ENCODE assay signal across 12 cellular contexts in genomic region chr15:89136084-89136806, GRCh38. TPM values are rescaled to one million over a fixed set of nuclear protein-coding genes. Genes with fewer than 3 reads are reported as not detected.
A peak's percentile ranks its signal among the peaks of the same experiment; 100 is the strongest.
DNase-seq lines count a peak whose midpoint lies in the region; ATAC-seq, FAIRE-seq and TF ChIP-seq lines count a peak whose summit lies in the region.
"Had no signal": no experiment of that assay in that cellular context is flagged by ENCODE, and none has a peak within 500 bp of the region (broad histone marks: within the 10 kb centered on the region; RNA-seq: fewer than 3 reads in every experiment).

No MANE protein-coding gene starts in this region.

- no peak for TF ChIP-seq RAD21 in liver (IDR thresholded peaks at IDR 0.05)

- ATAC-seq in central memory CD8-positive, alpha-beta T cell (replicated peaks; ENCODE audit: extremely low read depth, poor library complexity, severe bottlenecking) = no peak
- ATAC-seq in stimulated activated effector memory CD8-positive, alpha-beta T cell treated with anti-CD3 and anti-CD28 coated beads, Interleukin-12 subunit alpha, Interleukin-12 subunit beta, amount 100 ng/mL, for 72 hours = no peak
- ATAC-seq in stimulated activated naive CD8-positive, alpha-beta T cell treated with anti-CD3 and anti-CD28 coated beads, Interleukin-15, Interleukin-2, amounts not matched to agents 100 U/mL and 50 U/mL, for 24 hours = no peak
- ATAC-seq: activated T-helper 17 cell treated with anti-CD3 and anti-CD28 coated beads, Interleukin-2, amount 50 U/mL, for 72 hours had no signal

- no peaks in the 10 kb centered on the region for H3K9me3 Mint-ChIP-seq in CD8-positive, alpha-beta memory T cell
- no peaks in the 10 kb centered on the region for H3K9me3 Mint-ChIP-seq in central memory CD8-positive, alpha-beta T cell
- no peaks in the 10 kb centered on the region for H3K9me3 Mint-ChIP-seq in stimulated activated effector memory CD8-positive, alpha-beta T cell treated with anti-CD3 and anti-CD28 coated beads, Interleukin-12 subunit alpha, Interleukin-12 subunit beta, amount 100 ng/mL, for 72 hours
- H3K9me3 Mint-ChIP-seq: activated T-helper 17 cell treated with anti-CD3 and anti-CD28 coated beads, Interleukin-2, amount 50 U/mL, for 72 hours had no signal

- no peaks in the 10 kb centered on the region for H3K9me3 ChIP-seq in CD8-positive, alpha-beta memory T cell (ENCODE audit: low read length)
- H3K9me3 ChIP-seq in liver (ENCODE audit: control insufficient read depth in 4 of 4, low read length in 3 of 4) = no peaks in the 10 kb centered on the region
- H3K9me3 ChIP-seq: Peyer's patch had no signal

- H3K4me3 ChIP-seq in CD8-positive, alpha-beta memory T cell (ENCODE audit: low read length) = no peak overlapping the region
- H3K4me3 ChIP-seq in liver (ENCODE audit: low read depth in 1 of 3, low read length in 3 of 3) = no peak overlapping the region
- H3K4me3 ChIP-seq: Peyer's patch had no signal

- FAIRE-seq in frontal cortex (lab: Jason Lieb, UNC) = no peak

- WGBS in liver = 55% methylated on average over 12 of the region's 12 CpGs

- peaks cover 10% of the 10 kb centered on the region for H3K4me1 ChIP-seq in CD8-positive, alpha-beta memory T cell (ENCODE audit: insufficient read depth, low read length)
- peaks cover 18 to 84% (median 70%) of the 10 kb centered on the region in 4 donors for H3K4me1 ChIP-seq in liver (ENCODE audit: control insufficient read depth in 4 of 4, insufficient read depth in 4 of 4, low read length in 3 of 4)

- TF ChIP-seq CTCF in liver (IDR thresholded peaks at IDR 0.05; ENCODE audit: low read depth, low read length, missing input control) = no peak

- H3K27me3 Mint-ChIP-seq in CD8-positive, alpha-beta memory T cell = no peaks in the 10 kb centered on the region
- no peaks in the 10 kb centered on the region for H3K27me3 Mint-ChIP-seq in central memory CD8-positive, alpha-beta T cell
- H3K27me3 Mint-ChIP-seq: activated T-helper 17 cell treated with anti-CD3 and anti-CD28 coated beads, Interleukin-2, amount 50 U/mL, for 72 hours had no signal

- peaks cover 4 to 47% (median 11%) of the 10 kb centered on the region in 3 donors for H3K36me3 Mint-ChIP-seq in CD8-positive, alpha-beta memory T cell
- H3K36me3 Mint-ChIP-seq in central memory CD8-positive, alpha-beta T cell (ENCODE audit: insufficient read depth) = peaks cover 11% of the 10 kb centered on the region
- H3K36me3 Mint-ChIP-seq in stimulated activated effector memory CD8-positive, alpha-beta T cell treated with anti-CD3 and anti-CD28 coated beads, Interleukin-12 subunit alpha, Interleukin-12 subunit beta, amount 100 ng/mL, for 72 hours = peaks cover 7% of the 10 kb centered on the region

- CTCF ChIA-PET in CD8-positive, alpha-beta memory T cell (lab: Charles Lee) = interaction anchor here (1.1 kb wide), 1 partner anchor 35 kb away, joined by 3 read pairs; no protein-coding TSS in a partner anchor

- peak overlapping the region in 1 of 7 donors; percentile 12 for H3K4me3 Mint-ChIP-seq in CD8-positive, alpha-beta memory T cell
- H3K4me3 Mint-ChIP-seq in central memory CD8-positive, alpha-beta T cell = no peak overlapping the region
- no peak overlapping the region for H3K4me3 Mint-ChIP-seq in stimulated activated effector memory CD8-positive, alpha-beta T cell treated with anti-CD3 and anti-CD28 coated beads, Interleukin-12 subunit alpha, Interleukin-12 subunit beta, amount 100 ng/mL, for 72 hours
- H3K4me3 Mint-ChIP-seq: activated T-helper 17 cell treated with anti-CD3 and anti-CD28 coated beads, Interleukin-2, amount 50 U/mL, for 72 hours had no signal

- H3K27me3 ChIP-seq in CD8-positive, alpha-beta memory T cell (ENCODE audit: insufficient read depth, low read length, poor library complexity, severe bottlenecking) = no peaks in the 10 kb centered on the region
- no peaks in the 10 kb centered on the region for H3K27me3 ChIP-seq in liver (ENCODE audit: control insufficient read depth in 4 of 4, insufficient read depth in 4 of 4, low read length in 3 of 4)
- H3K27me3 ChIP-seq: Peyer's patch had no signal

- H3K27ac ChIP-seq in CD8-positive, alpha-beta memory T cell (ENCODE audit: low read depth, low read length) = no peak overlapping the region
- peak overlapping the region; percentile 81 to 94 for H3K27ac ChIP-seq in liver (ENCODE audit: low read depth in 1 of 2, low read length in 2 of 2)

- POLR2A ChIA-PET in CD8-positive, alpha-beta memory T cell (lab: Charles Lee) = no interaction called here

- no peak for DNase-seq in CD8-positive, alpha-beta memory T cell
- no peak for DNase-seq in central memory CD8-positive, alpha-beta T cell (ENCODE audit: low spot score in 2 of 2)
- DNase-seq in stimulated activated effector memory CD8-positive, alpha-beta T cell treated with anti-CD3 and anti-CD28 coated beads, Interleukin-12 subunit alpha, Interleukin-12 subunit beta, amount 100 ng/mL, for 72 hours (ENCODE audit: low spot score in 2 of 2) = no peak
- DNase-seq in frontal cortex (ENCODE audit: low spot score in 2 of 2) (no peak), NCI-H128 (lab: John Stamatoyannopoulos, UW; ENCODE audit: unreplicated experiment) (no peak), NCI-H226 (no peak)
- DNase-seq in stimulated activated naive CD8-positive, alpha-beta T cell treated with anti-CD3 and anti-CD28 coated beads, Interleukin-15, Interleukin-2, amounts not matched to agents 100 U/mL and 50 U/mL, for 24 hours = no peak
- DNase-seq: NCI-H1105 treated with DMSO at 0.1 percent for 48 hours, NCI-H510A, Peyer's patch had no signal

- peaks cover 42 to 51% (median 47%) of the 10 kb centered on the region in 3 donors for H3K4me1 Mint-ChIP-seq in CD8-positive, alpha-beta memory T cell
- H3K4me1 Mint-ChIP-seq in central memory CD8-positive, alpha-beta T cell = peaks cover 52% of the 10 kb centered on the region
- peaks cover 37% of the 10 kb centered on the region for H3K4me1 Mint-ChIP-seq in stimulated activated effector memory CD8-positive, alpha-beta T cell treated with anti-CD3 and anti-CD28 coated beads, Interleukin-12 subunit alpha, Interleukin-12 subunit beta, amount 100 ng/mL, for 72 hours

- H3K9ac ChIP-seq in liver (ENCODE audit: low read depth in 1 of 2, low read length in 2 of 2) = peak overlapping the region in 1 of 2 donors; percentile 76

- H3K27ac Mint-ChIP-seq in CD8-positive, alpha-beta memory T cell = peak overlapping the region in 5 of 8 donors; percentile 19 to 96 (median 57)
- peak overlapping the region; percentile 35 for H3K27ac Mint-ChIP-seq in central memory CD8-positive, alpha-beta T cell (ENCODE audit: low read depth)
- H3K27ac Mint-ChIP-seq in stimulated activated effector memory CD8-positive, alpha-beta T cell treated with anti-CD3 and anti-CD28 coated beads, Interleukin-12 subunit alpha, Interleukin-12 subunit beta, amount 100 ng/mL, for 72 hours = peak overlapping the region; percentile 24
- H3K27ac Mint-ChIP-seq: activated T-helper 17 cell treated with anti-CD3 and anti-CD28 coated beads, Interleukin-2, amount 50 U/mL, for 72 hours had no signal

- no peaks in the 10 kb centered on the region for H3K36me3 ChIP-seq in CD8-positive, alpha-beta memory T cell (ENCODE audit: insufficient read depth, low read length)
- peaks cover 0 to 5% (median 2%) of the 10 kb centered on the region in 4 donors for H3K36me3 ChIP-seq in liver (ENCODE audit: control insufficient read depth in 4 of 4, insufficient read depth in 3 of 4, low read depth in 1 of 4, low read length in 3 of 4)
- H3K36me3 ChIP-seq: Peyer's patch had no signal

TF ChIP-seq in liver, 16 proteins besides CTCF, POLR2A, EP300 and RAD21:
- no peak for TF ChIP-seq SP1 (IDR thresholded peaks at IDR 0.05)
- TF ChIP-seq EGR1 (IDR thresholded peaks at IDR 0.05; ENCODE audit: low read depth in 2 of 2) = peak in 1 of 2 donors; percentile 2

RNA-seq across cellular contexts. Expression of gene ABHD2, which starts 48.0 kb away (rescaled TPM):
- 10 to 100 TPM; 68.7 to 79.8 TPM for total RNA-seq in CD8-positive, alpha-beta memory T cell
- 22.9 TPM for polyA plus RNA-seq in CD8-positive, alpha-beta memory T cell
- total RNA-seq in liver (100 to 1,000 TPM in 1 of 2 donors, 10 to 100 TPM in 1; 34.6 to 663 TPM), frontal cortex (45.2 TPM)
- 10 to 100 TPM; 58.8 to 71.5 TPM for polyA plus RNA-seq in liver
